ENCODE assay signal across 23 cellular contexts in the genomic region with DNA sequence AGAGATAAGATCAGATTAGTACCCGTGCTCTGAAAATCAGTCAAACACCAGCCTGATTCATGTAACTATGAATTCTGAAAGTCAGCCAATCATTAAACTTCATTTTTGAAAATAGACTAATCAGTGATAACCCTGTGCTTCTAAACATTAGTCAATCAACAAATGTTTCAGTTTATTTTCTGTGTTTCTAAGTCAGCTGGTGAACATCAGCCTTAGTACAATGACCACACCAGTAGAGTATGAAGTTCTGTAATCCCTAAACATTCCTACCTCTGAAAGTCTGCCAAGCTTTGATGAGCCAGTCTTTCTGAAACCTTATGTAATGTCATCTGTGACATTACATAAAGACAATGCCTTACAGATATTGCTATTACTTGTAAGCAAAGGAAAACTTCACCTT.
DNase-seq lines count a peak whose midpoint lies in the region; ATAC-seq and TF ChIP-seq lines count a peak whose summit lies in the region.
"Had no signal": no experiment of that assay in that cellular context is flagged by ENCODE, and none has a peak within 500 bp of the region (broad histone marks: within the 10 kb centered on the region; RNA-seq: fewer than 3 reads in every experiment).

No MANE protein-coding gene starts in this region.

- no peaks in the 10 kb centered on the region for H3K4me1 Mint-ChIP-seq in activated T-cell treated with anti-CD3 and anti-CD28 coated beads, Interleukin-2, amount 50 U/mL, for 4 hours (ENCODE audit: low read depth)
- H3K4me1 Mint-ChIP-seq: activated B cell treated with CpG ODN at 0.5 μM for 24 hours; CD4-positive, CD25-positive, alpha-beta regulatory T cell; memory B cell; natural killer cell; stimulated activated effector memory CD8-positive, alpha-beta T cell treated with anti-CD3 and anti-CD28 coated beads, Interleukin-12 subunit alpha, Interleukin-12 subunit beta, amount 100 ng/mL, for 72 hours had no signal

- H3K56ac ChIP-seq in mesendoderm (ENCODE audit: low read length), result no peak overlapping the region

- no peaks in the 10 kb centered on the region for H3K36me3 ChIP-seq in mesendoderm (ENCODE audit: control insufficient read depth, insufficient read depth, low read length)

- H3K4me1 ChIP-seq in mesendoderm (ENCODE audit: control insufficient read depth, low read depth, low read length), result no peaks in the 10 kb centered on the region
- H3K4me1 ChIP-seq: testis had no signal

- no peak overlapping the region for H2AK5ac ChIP-seq in mesendoderm (ENCODE audit: low read length)

- no peak overlapping the region for H2BK120ac ChIP-seq in mesendoderm (ENCODE audit: low read depth, low read length)

- H3K79me1 ChIP-seq in mesendoderm (ENCODE audit: low read length), result no peaks in the 10 kb centered on the region

- no peak overlapping the region for H3K4me2 ChIP-seq in mesendoderm (ENCODE audit: low read length)
- H3K4me2 ChIP-seq: KMS-11 had no signal

- no peak overlapping the region for H3K4me3 Mint-ChIP-seq in activated T-cell treated with anti-CD3 and anti-CD28 coated beads, Interleukin-2, amount 50 U/mL, for 4 hours
- H3K4me3 Mint-ChIP-seq: activated B cell treated with CpG ODN at 0.5 μM for 24 hours; activated CD8-positive, alpha-beta T cell treated with anti-CD3 and anti-CD28 coated beads for 36 hours; activated naive CD4-positive, alpha-beta T cell treated with anti-CD3 and anti-CD28 coated beads for 36 hours; CD4-positive, CD25-positive, alpha-beta regulatory T cell; memory B cell; natural killer cell; stimulated activated effector memory CD8-positive, alpha-beta T cell treated with anti-CD3 and anti-CD28 coated beads, Interleukin-12 subunit alpha, Interleukin-12 subunit beta, amount 100 ng/mL, for 72 hours had no signal

- H3K4ac ChIP-seq in mesendoderm (ENCODE audit: low read depth, low read length), result no peak overlapping the region

- DNase-seq in EL (peak; percentile 88), NCI-H226 (peak; percentile 86), epithelial cell of esophagus (ENCODE audit: low read depth) (peak; percentile 35), mesendoderm (peak; percentile 16), ecto neural progenitor cell (ENCODE audit: low spot score) (no peak), HEK293T (ENCODE audit: extremely low spot score) (no peak)
- no peak for DNase-seq in activated T-cell treated with anti-CD3 and anti-CD28 coated beads, Interleukin-2, amount 50 U/mL, for 4 hours
- DNase-seq: activated B cell treated with CpG ODN at 0.5 μM for 24 hours; activated CD8-positive, alpha-beta T cell treated with anti-CD3 and anti-CD28 coated beads for 36 hours; activated naive CD4-positive, alpha-beta T cell treated with anti-CD3 and anti-CD28 coated beads for 36 hours; CD4-positive, CD25-positive, alpha-beta regulatory T cell; cortex of kidney; foreskin fibroblast; hippocampal formation; islet precursor cell; natural killer cell; NCI-H1048; NCI-H510A; testis had no signal

- H4K8ac ChIP-seq in mesendoderm (ENCODE audit: low read depth, low read length), result no peak overlapping the region

- no peak for TF ChIP-seq CTCF in epithelial cell of esophagus (IDR thresholded peaks at IDR 0.05; ENCODE audit: insufficient read depth, low read depth, low read length, missing control alignments)

- no peaks in the 10 kb centered on the region for H3K27me3 ChIP-seq in mesendoderm (ENCODE audit: insufficient read depth, low read length, poor library complexity)
- H3K27me3 ChIP-seq: testis had no signal

- H3K27ac ChIP-seq in mesendoderm (ENCODE audit: low read depth, low read length), result no peak overlapping the region
- H3K27ac ChIP-seq: KMS-11, testis had no signal

- H4K5ac ChIP-seq in mesendoderm (ENCODE audit: low read length), result no peak overlapping the region

- H3K9me3 Mint-ChIP-seq in activated T-cell treated with anti-CD3 and anti-CD28 coated beads, Interleukin-2, amount 50 U/mL, for 4 hours, result no peaks in the 10 kb centered on the region
- H3K9me3 Mint-ChIP-seq: activated CD8-positive, alpha-beta T cell treated with anti-CD3 and anti-CD28 coated beads for 36 hours; activated naive CD4-positive, alpha-beta T cell treated with anti-CD3 and anti-CD28 coated beads for 36 hours; stimulated activated effector memory CD8-positive, alpha-beta T cell treated with anti-CD3 and anti-CD28 coated beads, Interleukin-12 subunit alpha, Interleukin-12 subunit beta, amount 100 ng/mL, for 72 hours had no signal

- H3K18ac ChIP-seq in mesendoderm (ENCODE audit: low read length), result no peak overlapping the region

- no peak overlapping the region for H3K23ac ChIP-seq in mesendoderm (ENCODE audit: low read length)

- no peak overlapping the region for H3K4me3 ChIP-seq in epithelial cell of esophagus (ENCODE audit: low read length)
- H3K4me3 ChIP-seq in mesendoderm (ENCODE audit: low read length), result no peak overlapping the region
- H3K4me3 ChIP-seq: testis had no signal

- no peak overlapping the region for H3K9ac ChIP-seq in mesendoderm (ENCODE audit: low read length)
- H3K9ac ChIP-seq: KMS-11 had no signal

- H3K79me2 ChIP-seq in mesendoderm (ENCODE audit: control insufficient read depth, insufficient read depth, low read length), result no peaks in the 10 kb centered on the region

- no peaks in the 10 kb centered on the region for H3K27me3 Mint-ChIP-seq in activated T-cell treated with anti-CD3 and anti-CD28 coated beads, Interleukin-2, amount 50 U/mL, for 4 hours (ENCODE audit: low read depth)
- H3K27me3 Mint-ChIP-seq: activated B cell treated with CpG ODN at 0.5 μM for 24 hours; activated CD8-positive, alpha-beta T cell treated with anti-CD3 and anti-CD28 coated beads for 36 hours; CD4-positive, CD25-positive, alpha-beta regulatory T cell; memory B cell had no signal

- no CpG with 5 or more reads among the region's 1 CpG for WGBS in mesendoderm (ENCODE audit: extremely low coverage, insufficient coverage, low lambda C conversion rate)

- CTCF ChIA-PET in HEK293T (lab: Yijun Ruan, JAX), result no interaction called here

- POLR2A ChIA-PET in HEK293T (lab: Yijun Ruan, JAX), result no interaction called here

- ATAC-seq in activated T-cell treated with anti-CD3 and anti-CD28 coated beads, Interleukin-2, amount 50 U/mL, for 4 hours, result no peak
- ATAC-seq in HG03520 (IDR thresholded peaks at IDR 0.05; ENCODE audit: unreplicated experiment), result no peak
- ATAC-seq: activated CD8-positive, alpha-beta T cell treated with anti-CD3 and anti-CD28 coated beads for 36 hours; natural killer cell; stimulated activated effector memory CD8-positive, alpha-beta T cell treated with anti-CD3 and anti-CD28 coated beads, Interleukin-12 subunit alpha, Interleukin-12 subunit beta, amount 100 ng/mL, for 72 hours had no signal

- no peaks in the 10 kb centered on the region for H3K36me3 Mint-ChIP-seq in activated T-cell treated with anti-CD3 and anti-CD28 coated beads, Interleukin-2, amount 50 U/mL, for 4 hours (ENCODE audit: insufficient read depth)
- H3K36me3 Mint-ChIP-seq: CD4-positive, CD25-positive, alpha-beta regulatory T cell; memory B cell; natural killer cell; stimulated activated effector memory CD8-positive, alpha-beta T cell treated with anti-CD3 and anti-CD28 coated beads, Interleukin-12 subunit alpha, Interleukin-12 subunit beta, amount 100 ng/mL, for 72 hours had no signal

- no peak overlapping the region for H2BK5ac ChIP-seq in mesendoderm (ENCODE audit: low read length)

- no peak overlapping the region for H2BK15ac ChIP-seq in mesendoderm (replicated peaks; ENCODE audit: low read depth)

TF ChIP-seq in HEK293T, 16 proteins besides CTCF, POLR2A, EP300 and RAD21:
- TF ChIP-seq PKNOX1 (IDR thresholded peaks at IDR 0.05) (no peak), HDGF (IDR thresholded peaks at IDR 0.05; ENCODE audit: borderline replicate concordance) (no peak), NFRKB (IDR thresholded peaks at IDR 0.05) (no peak), SUZ12 (IDR thresholded peaks at IDR 0.05) (no peak), ELF4 (IDR thresholded peaks at IDR 0.05) (no peak), L3MBTL2 (conservative IDR thresholded peaks at IDR 0.05) (no peak), FOXK2 (IDR thresholded peaks at IDR 0.05) (no peak), ARNT (IDR thresholded peaks at IDR 0.05) (no peak), BHLHE40 (IDR thresholded peaks at IDR 0.05; ENCODE audit: borderline replicate concordance) (no peak), LEF1 (IDR thresholded peaks at IDR 0.05; ENCODE audit: borderline replicate concordance) (no peak), FOXA1 (IDR thresholded peaks at IDR 0.05) (no peak), TARDBP (IDR thresholded peaks at IDR 0.05) (no peak), FOXM1 (IDR thresholded peaks at IDR 0.05; ENCODE audit: borderline replicate concordance) (no peak), CTBP1 (IDR thresholded peaks at IDR 0.05; ENCODE audit: borderline replicate concordance) (no peak), SP1 (IDR thresholded peaks at IDR 0.05) (no peak), ZNF384 (IDR thresholded peaks at IDR 0.05) (no peak)
TF ChIP-seq in HEK293T: peak in this region for 0.

Comparison
In these comparisons a context has a peak if more than half of its experiments do, and no peak if none do; other contexts are left out.
1. DNase-seq: peak in EL (single experiment), NCI-H226 (single experiment), epithelial cell of esophagus (single experiment) and mesendoderm (single experiment); none in activated T-cell treated with anti-CD3 and anti-CD28 coated beads, Interleukin-2, amount 50 U/mL, for 4 hours (single experiment), ecto neural progenitor cell (single experiment) and HEK293T (single experiment).